19 cellular contexts compared by ENCODE assay signal in the genomic region with DNA sequence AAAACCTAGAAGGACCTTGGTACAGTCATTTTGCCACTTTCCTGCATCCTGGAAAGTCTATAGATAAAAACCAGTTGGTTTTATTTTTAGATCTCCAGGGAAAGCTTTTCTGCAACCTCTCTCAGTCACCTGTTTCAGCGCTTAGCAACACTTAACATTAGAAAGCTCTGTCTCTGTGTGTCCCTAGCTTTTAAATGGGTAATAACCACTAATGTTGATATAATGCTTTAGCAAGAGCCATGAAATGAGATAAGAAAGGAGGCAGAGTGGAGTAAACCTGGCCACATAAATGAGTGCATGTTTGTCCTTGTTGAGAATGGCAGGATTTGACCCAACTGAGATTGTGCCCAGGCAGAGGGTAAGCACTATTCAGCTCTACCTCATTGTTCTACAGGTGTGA. TPM values are rescaled to one million over a fixed set of nuclear protein-coding genes. Genes with fewer than 3 reads are reported as not detected.
"Had no signal": no experiment of that assay in that cellular context is flagged by ENCODE, and none has a peak within 500 bp of the region (broad histone marks: within the 10 kb centered on the region; RNA-seq: fewer than 3 reads in every experiment).

No MANE protein-coding gene starts in this region.

- H3K4me3 Mint-ChIP-seq: activated T-cell treated with anti-CD3 and anti-CD28 coated beads, Interleukin-2, amount 50 U/mL, for 24 hours; natural killer cell; stimulated activated effector memory CD8-positive, alpha-beta T cell treated with anti-CD3 and anti-CD28 coated beads, Interleukin-12 subunit alpha, Interleukin-12 subunit beta, amount 100 ng/mL, for 72 hours had no signal

- DNase-seq: activated CD4-positive, CD25-positive, alpha-beta regulatory T cell; activated effector memory CD4-positive, alpha-beta T cell treated with Interleukin-2 at 50 U/mL for 16 hours; activated T-cell treated with anti-CD3 and anti-CD28 coated beads, Interleukin-2, amount 50 U/mL, for 24 hours; aorta; esophagus squamous epithelium; foreskin fibroblast; glutamatergic neuron; left cardiac atrium; natural killer cell; nucleus accumbens; psoas muscle; right lobe of liver; thyroid gland had no signal

- H3K4me1 Mint-ChIP-seq: stimulated activated effector memory CD8-positive, alpha-beta T cell treated with anti-CD3 and anti-CD28 coated beads, Interleukin-12 subunit alpha, Interleukin-12 subunit beta, amount 100 ng/mL, for 72 hours had no signal

- H3K36me3 Mint-ChIP-seq: activated naive CD4-positive, alpha-beta T cell treated with anti-CD3 and anti-CD28 coated beads, Interleukin-2, amount 50 U/mL, for 72 hours; natural killer cell; stimulated activated effector memory CD8-positive, alpha-beta T cell treated with anti-CD3 and anti-CD28 coated beads, Interleukin-12 subunit alpha, Interleukin-12 subunit beta, amount 100 ng/mL, for 72 hours had no signal

- H3K27ac Mint-ChIP-seq: activated naive CD4-positive, alpha-beta T cell treated with anti-CD3 and anti-CD28 coated beads, Interleukin-2, amount 50 U/mL, for 72 hours; activated T-cell treated with anti-CD3 and anti-CD28 coated beads, Interleukin-2, amount 50 U/mL, for 24 hours; natural killer cell; stimulated activated effector memory CD8-positive, alpha-beta T cell treated with anti-CD3 and anti-CD28 coated beads, Interleukin-12 subunit alpha, Interleukin-12 subunit beta, amount 100 ng/mL, for 72 hours had no signal

- H3K9me3 Mint-ChIP-seq: activated naive CD4-positive, alpha-beta T cell treated with anti-CD3 and anti-CD28 coated beads, Interleukin-2, amount 50 U/mL, for 72 hours; activated T-cell treated with anti-CD3 and anti-CD28 coated beads, Interleukin-2, amount 50 U/mL, for 24 hours; natural killer cell; stimulated activated effector memory CD8-positive, alpha-beta T cell treated with anti-CD3 and anti-CD28 coated beads, Interleukin-12 subunit alpha, Interleukin-12 subunit beta, amount 100 ng/mL, for 72 hours had no signal

- H3K27me3 Mint-ChIP-seq: activated T-cell treated with anti-CD3 and anti-CD28 coated beads, Interleukin-2, amount 50 U/mL, for 24 hours had no signal

- FAIRE-seq: bronchial epithelial cell, TTC549, urothelium cell line had no signal

RNA-seq across cellular contexts. Expression of gene MARCHF4, which starts 44.8 kb away (rescaled TPM):
- total RNA-seq: activated naive CD4-positive, alpha-beta T cell treated with anti-CD3 and anti-CD28 coated beads, Interleukin-2, amount 50 U/mL, for 72 hours; bronchial epithelial cell; esophagus squamous epithelium; mononuclear cell; natural killer cell; psoas muscle; right lobe of liver had no signal
